In the genomic region with DNA sequence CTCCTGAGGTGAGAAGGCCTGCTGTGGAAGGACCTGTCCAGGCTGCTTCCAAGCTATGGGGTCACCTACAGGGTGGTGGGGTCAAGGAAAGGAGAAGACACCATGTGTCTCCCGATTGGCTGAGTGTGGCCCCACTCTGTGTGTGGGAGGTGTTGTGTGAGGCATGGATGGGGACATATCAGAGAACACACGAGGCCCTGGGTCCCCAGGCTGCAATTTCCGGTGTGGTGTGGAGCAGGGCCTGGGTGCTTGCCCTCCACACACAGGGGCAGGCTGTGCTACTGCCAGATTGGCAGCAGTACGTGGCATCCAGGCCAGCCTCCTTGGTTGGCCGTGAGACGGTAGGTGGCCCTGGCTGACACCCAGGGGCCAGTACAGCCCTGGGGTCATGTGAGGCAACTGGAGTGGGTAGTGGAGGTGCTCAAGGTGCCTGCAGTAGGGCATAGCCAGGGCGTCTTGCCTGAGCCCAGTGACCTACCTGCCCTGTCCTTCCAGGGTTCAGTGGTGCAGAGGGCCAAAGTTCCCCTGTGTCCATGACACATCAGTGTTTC, we compare ENCODE assay signal across 21 cellular contexts.
"Had no signal": no experiment of that assay in that cellular context is flagged by ENCODE, and none has a peak within 500 bp of the region (broad histone marks: within the 10 kb centered on the region; RNA-seq: fewer than 3 reads in every experiment).

No MANE protein-coding gene starts in this region.

- H3K9me3 ChIP-seq: MG63, SJCRH30 had no signal

- DNase-seq: IMR-90, Karpas-422, KG1, MG63, NCI-H1092, NCI-H1105 treated with DMSO at 0.1 percent for 48 hours, NCI-H1417 treated with DMSO at 0.1 percent for 48 hours, NCI-H146, NCI-H1694 treated with DMSO at 0.1 percent for 48 hours, NCI-H1930, NCI-H2081, NCI-H2107, NCI-H2227 treated with DMSO at 0.1 percent for 48 hours, NCI-H524, NCI-H69, NCI-H774, RPMI8226, SHP77 treated with DMSO at 0.1 percent for 48 hours, SJCRH30 had no signal

- H3K27ac ChIP-seq: SJCRH30 had no signal

- ATAC-seq: HepG2, SK-N-SH treated with all-trans-retinoic acid at 6 μM for 48 hours had no signal

- H3K27me3 ChIP-seq: MG63, SJCRH30 had no signal

- H3K4me3 ChIP-seq: MG63, SJCRH30 had no signal

- H3K4me1 ChIP-seq: SJCRH30 had no signal

- H3K36me3 ChIP-seq: MG63, SJCRH30 had no signal
